20 cellular contexts compared by ENCODE assay signal in genomic region chr10:36126076-36126475, GRCh38.
DNase-seq lines count a peak whose midpoint lies in the region; ATAC-seq and TF ChIP-seq lines count a peak whose summit lies in the region.
"Had no signal": no experiment of that assay in that cellular context is flagged by ENCODE, and none has a peak within 500 bp of the region (broad histone marks: within the 10 kb centered on the region; RNA-seq: fewer than 3 reads in every experiment).

No MANE protein-coding gene starts in this region.

- DNase-seq in HPDE6-E6E7 (ENCODE audit: extremely low spot score) (peak; percentile 0), RWPE1 (ENCODE audit: low spot score) (peak; percentile 52), foreskin keratinocyte (peak; percentile 24 to 33), renal cortical epithelial cell (ENCODE audit: low read depth) (peak; percentile 13), ascending aorta (ENCODE audit: low spot score in 2 of 2) (no peak), H7 (no peak)
- DNase-seq: BE2C; C1 segment of cervical spinal cord; CD4-positive, CD25-positive, alpha-beta regulatory T cell; CD8-positive, alpha-beta memory T cell; COR-L47; DMS 273 treated with DMSO at 0.1 percent for 48 hours; DMS53; DND-41; EL; GM23248; HFFc6 had no signal

- H3K4me1 ChIP-seq in foreskin keratinocyte (no peaks in the 10 kb centered on the region), ascending aorta (no peaks in the 10 kb centered on the region)
- H3K4me1 ChIP-seq: BE2C had no signal

- POLR2A ChIA-PET in RWPE1 (lab: Yijun Ruan, JAX; ENCODE audit: low non-redundant PET), result no interaction called here

- no peak overlapping the region for H3K4me3 ChIP-seq in ascending aorta
- H3K4me3 ChIP-seq in H7 (ENCODE audit: insufficient read depth, low read depth, low read length), result no peak overlapping the region
- H3K4me3 ChIP-seq: GM23248 had no signal

- CTCF ChIA-PET in RWPE1 (lab: Yijun Ruan, JAX), result no interaction called here

- intact Hi-C loops in ascending aorta (cut with DNase I), result no loop called here

- H3K27me3 ChIP-seq in foreskin keratinocyte, result no peaks in the 10 kb centered on the region
- H3K27me3 ChIP-seq in ascending aorta, result no peaks in the 10 kb centered on the region
- no peaks in the 10 kb centered on the region for H3K27me3 ChIP-seq in H7 (ENCODE audit: control insufficient read depth, insufficient read depth, low read length)
- H3K27me3 ChIP-seq: BE2C had no signal

- TF ChIP-seq CTCF in RWPE1 (conservative IDR thresholded peaks at IDR 0.05; ENCODE audit: low read depth) (no peak), foreskin keratinocyte (conservative IDR thresholded peaks at IDR 0.05) (no peak), ascending aorta (IDR thresholded peaks at IDR 0.05) (no peak)

- ATAC-seq in foreskin keratinocyte, result peak; percentile 76
- ATAC-seq in HG03439 (IDR thresholded peaks at IDR 0.05; ENCODE audit: unreplicated experiment), result no peak
- ATAC-seq: HCT116, HepG2 had no signal

- no peaks in the 10 kb centered on the region for H3K36me3 ChIP-seq in ascending aorta
- H3K36me3 ChIP-seq in H7 (replicated peaks; ENCODE audit: control insufficient read depth, insufficient read depth, low read length), result no peaks in the 10 kb centered on the region
- H3K36me3 ChIP-seq: BE2C had no signal

- no peaks in the 10 kb centered on the region for H3K9me3 ChIP-seq in ascending aorta
- H3K9me3 ChIP-seq: BE2C had no signal

- H3K27ac ChIP-seq in RWPE1 (no peak overlapping the region), foreskin keratinocyte (peak overlapping the region; percentile 23), ascending aorta (no peak overlapping the region)
- H3K27ac ChIP-seq: GM23248 had no signal

Comparison
In these comparisons a context has a peak if more than half of its experiments do, and no peak if none do; other contexts are left out.
1. DNase-seq: peak in HPDE6-E6E7 (single experiment), RWPE1 (single experiment), foreskin keratinocyte (2 of 2) and renal cortical epithelial cell (single experiment); none in ascending aorta (0 of 2) and H7 (single experiment).